ENCODE assay signal across 10 cellular contexts in the genomic region with DNA sequence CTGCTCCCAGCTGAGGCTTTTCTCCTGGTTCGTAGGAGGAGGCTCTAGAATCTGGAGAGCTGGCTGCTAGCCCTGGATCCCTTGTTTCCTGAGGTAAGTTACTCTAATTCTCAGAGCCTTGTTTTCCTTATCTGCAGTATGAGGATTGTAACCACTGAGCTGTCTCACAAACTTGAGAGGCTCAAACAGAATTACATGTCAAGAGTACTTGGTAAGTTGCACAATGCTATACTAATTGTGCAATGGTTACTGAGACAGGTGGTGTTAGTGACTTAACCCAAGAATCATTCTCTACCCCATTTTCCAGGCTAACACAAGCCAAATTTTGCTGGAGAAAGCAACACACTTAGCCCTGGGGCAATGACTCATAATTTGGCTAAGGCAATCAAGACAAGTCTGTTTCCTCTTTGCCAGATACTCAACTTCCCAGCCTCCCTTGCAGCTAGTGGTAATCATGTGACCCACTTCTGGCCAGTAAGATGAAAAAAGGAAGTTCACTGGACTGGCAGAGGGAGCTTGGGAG.
DNase-seq lines count a peak whose midpoint lies in the region; ATAC-seq and TF ChIP-seq lines count a peak whose summit lies in the region.
"Had no signal": no experiment of that assay in that cellular context is flagged by ENCODE, and none has a peak within 500 bp of the region (broad histone marks: within the 10 kb centered on the region; RNA-seq: fewer than 3 reads in every experiment).

No MANE protein-coding gene starts in this region.

- H3K36me3 Mint-ChIP-seq in naive thymus-derived CD8-positive, alpha-beta T cell, result no peaks in the 10 kb centered on the region

- H3K27ac Mint-ChIP-seq in naive thymus-derived CD8-positive, alpha-beta T cell, result no peak overlapping the region

- POLR2A ChIA-PET in naive thymus-derived CD8-positive, alpha-beta T cell (lab: Charles Lee), result no interaction called here

- DNase-seq in DMS 273 (lab: John Stamatoyannopoulos, UW; ENCODE audit: unreplicated experiment) (peak; percentile 4), DMS 273 treated with DMSO at 0.1 percent for 48 hours (lab: John Stamatoyannopoulos, UW) (no peak), RKO (ENCODE audit: low spot score) (peak; percentile 23), fibroblast of mammary gland (ENCODE audit: low read depth) (peak; percentile 100), skeletal muscle cell (ENCODE audit: low read depth) (peak; percentile 97), 8988T (no peak)
- no peak for DNase-seq in naive thymus-derived CD8-positive, alpha-beta T cell
- DNase-seq: testis had no signal

- peaks cover 0 to 14% (median 1%) of the 10 kb centered on the region in 5 donors for H3K27me3 Mint-ChIP-seq in naive thymus-derived CD8-positive, alpha-beta T cell

- no peak overlapping the region for H3K4me3 Mint-ChIP-seq in naive thymus-derived CD8-positive, alpha-beta T cell

- ATAC-seq in GM21367 (IDR thresholded peaks at IDR 0.05; ENCODE audit: unreplicated experiment), result no peak
- no peak for ATAC-seq in naive thymus-derived CD8-positive, alpha-beta T cell

- peaks cover 0 to 2% (median 0%) of the 10 kb centered on the region in 9 donors for H3K9me3 Mint-ChIP-seq in naive thymus-derived CD8-positive, alpha-beta T cell

- no peaks in the 10 kb centered on the region for H3K4me1 Mint-ChIP-seq in naive thymus-derived CD8-positive, alpha-beta T cell

- no peak for TF ChIP-seq CTCF in fibroblast of mammary gland (conservative IDR thresholded peaks at IDR 0.05; ENCODE audit: control insufficient read depth, insufficient read depth, low read depth, low read length)

- H3K4me3 ChIP-seq in fibroblast of mammary gland (ENCODE audit: control insufficient read depth, low read depth, low read length) (no peak overlapping the region), skeletal muscle cell (ENCODE audit: low read depth, low read length) (no peak overlapping the region)
- H3K4me3 ChIP-seq: skin epidermis, testis had no signal

Comparison
In these comparisons a context has a peak if more than half of its experiments do, and no peak if none do; other contexts are left out.
1. DNase-seq: peak in DMS 273 (single experiment), RKO (single experiment), fibroblast of mammary gland (single experiment) and skeletal muscle cell (single experiment); none in DMS 273 treated with DMSO at 0.1 percent for 48 hours (single experiment), naive thymus-derived CD8-positive, alpha-beta T cell (0 of 10) and 8988T (single experiment).